Comparison of ENCODE assay signal across 27 cellular contexts in the genomic region with DNA sequence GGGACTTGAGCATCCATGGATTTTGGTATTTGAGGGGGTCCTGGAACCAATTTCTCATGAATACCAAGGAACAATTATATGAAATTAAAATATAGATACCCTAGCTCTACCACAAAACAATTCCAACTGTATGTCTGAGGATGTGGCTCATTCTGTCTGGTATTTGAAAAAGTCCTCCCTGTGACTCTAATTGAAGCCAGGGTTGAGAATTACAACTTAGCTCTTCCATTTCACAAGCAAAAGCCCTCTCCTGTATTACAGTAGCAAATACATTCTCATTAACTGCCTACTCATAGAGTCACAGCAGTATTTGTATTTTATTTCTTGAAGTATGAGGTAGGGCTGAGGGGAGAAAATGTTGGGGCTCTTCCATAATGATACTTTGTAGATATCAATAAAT.
"Had no signal": no experiment of that assay in that cellular context is flagged by ENCODE, and none has a peak within 500 bp of the region (broad histone marks: within the 10 kb centered on the region; RNA-seq: fewer than 3 reads in every experiment).

No MANE protein-coding gene starts in this region.

- H3K4me2 ChIP-seq: hepatocyte had no signal

- H2AFZ ChIP-seq: hepatocyte had no signal

- DNase-seq: colonic mucosa; cortex of kidney; dermis blood vessel endothelial cell; dorsolateral prefrontal cortex; effector CD4-positive, alpha-beta T cell; effector CD8-positive, alpha-beta T cell; effector memory CD4-positive, alpha-beta T cell; effector memory CD8-positive, alpha-beta T cell; endodermal cell; esophagus squamous epithelium; foreskin fibroblast; foreskin keratinocyte; foreskin melanocyte; gastrocnemius medialis; head of caudate nucleus; heart left ventricle; heart right ventricle had no signal

- H3K9me3 Mint-ChIP-seq: dendritic cell treated with granulocyte-macrophage colony-stimulating factor and Interleukin-4, amounts not matched to agents 40 ng/mL and 50 ng/mL, for 4 days; endodermal cell had no signal

- H3K4me3 Mint-ChIP-seq: dendritic cell treated with granulocyte-macrophage colony-stimulating factor and Interleukin-4, amounts not matched to agents 40 ng/mL and 50 ng/mL, for 4 days; effector memory CD8-positive, alpha-beta T cell; endodermal cell had no signal

- H3K9me3 ChIP-seq: colonic mucosa, esophagus muscularis mucosa, esophagus squamous epithelium, gastrocnemius medialis, gastroesophageal sphincter, heart left ventricle, heart right ventricle had no signal

- FAIRE-seq: colon, endometrium, endothelial cell of umbilical vein, frontal cortex had no signal

- H3K79me2 ChIP-seq: hepatocyte had no signal

- H3K27me3 Mint-ChIP-seq: dendritic cell treated with granulocyte-macrophage colony-stimulating factor and Interleukin-4, amounts not matched to agents 40 ng/mL and 50 ng/mL, for 4 days; effector memory CD8-positive, alpha-beta T cell had no signal

- H3K4me3 ChIP-seq: colonic mucosa, coronary artery, dorsolateral prefrontal cortex, esophagus muscularis mucosa, esophagus squamous epithelium, gastrocnemius medialis, gastroesophageal sphincter, heart left ventricle, heart right ventricle, hepatocyte had no signal

- H3K4me1 ChIP-seq: colonic mucosa, esophagus muscularis mucosa, esophagus squamous epithelium, foreskin keratinocyte, gastrocnemius medialis, gastroesophageal sphincter, heart left ventricle, heart right ventricle had no signal

- H3K27ac ChIP-seq: colonic mucosa, coronary artery, dorsolateral prefrontal cortex, epithelial cell of prostate, esophagus muscularis mucosa, esophagus squamous epithelium, foreskin keratinocyte, gastrocnemius medialis, gastroesophageal sphincter, heart left ventricle, heart right ventricle, hepatocyte had no signal

- H3K27ac Mint-ChIP-seq: dendritic cell treated with granulocyte-macrophage colony-stimulating factor and Interleukin-4, amounts not matched to agents 40 ng/mL and 50 ng/mL, for 4 days; effector memory CD8-positive, alpha-beta T cell; endodermal cell had no signal

- H3K27me3 ChIP-seq: colonic mucosa, dorsolateral prefrontal cortex, esophagus squamous epithelium, foreskin keratinocyte, gastrocnemius medialis, gastroesophageal sphincter, heart left ventricle, heart right ventricle, hepatocyte had no signal

- H3K36me3 ChIP-seq: colonic mucosa, esophagus muscularis mucosa, esophagus squamous epithelium, gastrocnemius medialis, gastroesophageal sphincter, heart left ventricle, heart right ventricle had no signal
